Comparison of ENCODE assay signal across 8 cellular contexts in the genomic region with DNA sequence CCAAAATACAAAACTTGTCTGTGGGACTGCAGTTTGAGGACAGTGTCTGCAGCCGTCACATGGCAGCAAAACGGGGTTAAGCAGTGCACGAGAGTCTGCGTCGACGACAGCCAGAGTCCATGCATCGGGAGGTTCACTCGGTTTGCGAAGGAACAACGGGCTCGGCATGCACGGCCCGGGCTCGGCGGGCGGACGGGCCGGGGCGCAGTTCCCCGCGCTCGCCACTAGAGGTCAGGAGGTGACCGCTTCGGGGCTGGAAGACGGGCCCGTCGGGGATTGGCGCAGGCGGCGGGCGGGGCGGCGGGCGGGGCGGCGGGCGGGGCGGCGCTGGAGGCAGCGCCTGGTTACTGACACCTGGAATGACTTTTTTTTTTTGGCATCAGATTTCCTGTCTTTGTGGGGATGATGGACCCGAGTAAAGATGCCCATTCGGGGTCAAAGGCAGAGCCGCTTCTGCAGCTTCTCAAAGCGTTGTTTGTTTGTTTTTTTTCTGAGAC. TPM values are rescaled to one million over a fixed set of nuclear protein-coding genes. Genes with fewer than 3 reads are reported as not detected.
DNase-seq lines count a peak whose midpoint lies in the region; ATAC-seq and TF ChIP-seq lines count a peak whose summit lies in the region.

No MANE protein-coding gene starts in this region.

- intact Hi-C loops in right lobe of liver (cut with DNase I): no loop called here

- no peaks in the 10 kb centered on the region for H3K9me3 ChIP-seq in right lobe of liver

- TF ChIP-seq CTCF in C4-2B (conservative IDR thresholded peaks at IDR 0.05) (peak; percentile 97), choroid plexus epithelial cell (conservative IDR thresholded peaks at IDR 0.05; ENCODE audit: low read depth, low read length) (peak; percentile 58), right lobe of liver (IDR thresholded peaks at IDR 0.05) (peak; percentile 91 to 96 (median 94))

- H3K36me3 ChIP-seq in H7 (replicated peaks; ENCODE audit: control insufficient read depth, insufficient read depth, low read length) (no peaks in the 10 kb centered on the region), right lobe of liver (no peaks in the 10 kb centered on the region)

- no peak overlapping the region for H3K4me3 Mint-ChIP-seq in activated CD4-positive, alpha-beta T cell treated with anti-CD3 and anti-CD28 coated beads, Interleukin-2, amount 10 ng/mL, durations not matched to agents 7 days and 5 days

- H3K4me3 ChIP-seq in H7 (ENCODE audit: insufficient read depth, low read depth, low read length) (no peak overlapping the region), choroid plexus epithelial cell (ENCODE audit: low read depth, low read length) (no peak overlapping the region), right lobe of liver (no peak overlapping the region)

- H3K4me1 ChIP-seq in right lobe of liver: no peaks in the 10 kb centered on the region

- no peak for TF ChIP-seq POLR2A in right lobe of liver (IDR thresholded peaks at IDR 0.05)

- ATAC-seq in right lobe of liver (peak; percentile 95 to 99 (median 97)), GM18873 (IDR thresholded peaks at IDR 0.05; ENCODE audit: low FRiP score, unreplicated experiment) (no peak)

- H3K9me3 Mint-ChIP-seq in activated CD4-positive, alpha-beta T cell treated with anti-CD3 and anti-CD28 coated beads, Interleukin-2, amount 10 ng/mL, durations not matched to agents 7 days and 5 days: no peaks in the 10 kb centered on the region

- POLR2A ChIA-PET in activated CD4-positive, alpha-beta T cell treated with anti-CD3 and anti-CD28 coated beads, Interleukin-2, amount 10 ng/mL, durations not matched to agents 7 days and 5 days (lab: Charles Lee): no interaction called here

- no peak overlapping the region for H3K27ac ChIP-seq in C4-2B
- no peak overlapping the region for H3K27ac ChIP-seq in right lobe of liver

- CTCF ChIA-PET in activated CD4-positive, alpha-beta T cell treated with anti-CD3 and anti-CD28 coated beads, Interleukin-2, amount 10 ng/mL, durations not matched to agents 7 days and 5 days (lab: Charles Lee): interaction anchor here (0.9 kb wide), 1 partner anchor 268 kb away, joined by 3 read pairs; no protein-coding TSS in a partner anchor

- peaks cover 5% of the 10 kb centered on the region for H3K27me3 Mint-ChIP-seq in activated CD4-positive, alpha-beta T cell treated with anti-CD3 and anti-CD28 coated beads, Interleukin-2, amount 10 ng/mL, durations not matched to agents 7 days and 5 days

- WGBS in right lobe of liver (ENCODE audit: insufficient coverage, low coverage, low lambda C conversion rate, missing lambda C conversion rate): under 1% methylated on average over 12 of the region's 44 CpGs

- H3K36me3 Mint-ChIP-seq in activated CD4-positive, alpha-beta T cell treated with anti-CD3 and anti-CD28 coated beads, Interleukin-2, amount 10 ng/mL, durations not matched to agents 7 days and 5 days (ENCODE audit: low read depth): no peaks in the 10 kb centered on the region

- DNase-seq in H7 (peak; percentile 98), NCI-H226 (peak; percentile 56), choroid plexus epithelial cell (ENCODE audit: low read depth) (peak; percentile 64), right lobe of liver (peak; percentile 87 to 89 (median 87))
- DNase-seq in activated CD4-positive, alpha-beta T cell treated with anti-CD3 and anti-CD28 coated beads, Interleukin-2, amount 10 ng/mL, durations not matched to agents 7 days and 5 days: peak; percentile 84
- peak; percentile 80 to 88 for DNase-seq in stimulated activated CD4-positive, alpha-beta T cell treated with anti-CD3 and anti-CD28 coated beads, Interleukin-4, amount 100 ng/mL, for 4 hours

- no peak overlapping the region for H3K27ac Mint-ChIP-seq in activated CD4-positive, alpha-beta T cell treated with anti-CD3 and anti-CD28 coated beads, Interleukin-2, amount 10 ng/mL, durations not matched to agents 7 days and 5 days

- H3K4me1 Mint-ChIP-seq in activated CD4-positive, alpha-beta T cell treated with anti-CD3 and anti-CD28 coated beads, Interleukin-2, amount 10 ng/mL, durations not matched to agents 7 days and 5 days: peaks cover 4% of the 10 kb centered on the region

- H3K27me3 ChIP-seq in H7 (ENCODE audit: control insufficient read depth, insufficient read depth, low read length) (peaks cover 10% of the 10 kb centered on the region), right lobe of liver (no peaks in the 10 kb centered on the region)

RNA-seq across cellular contexts. Expression of a gene that starts 6.5 kb away (rescaled TPM):
- total RNA-seq in H7 (2014; rRNA removed; shearing (Covaris generic)): not detected in 2 replicates
- total RNA-seq in activated CD4-positive, alpha-beta T cell treated with anti-CD3 and anti-CD28 coated beads, Interleukin-2, amount 10 ng/mL, durations not matched to agents 7 days and 5 days: not detected
- not detected for total RNA-seq in right lobe of liver

RNA-seq across cellular contexts. Expression of a gene that starts 37.6 kb away (rescaled TPM):
- total RNA-seq in H7 (2014; rRNA removed; shearing (Covaris generic)): 0.04 and 1.1 TPM in 2 replicates
- total RNA-seq in activated CD4-positive, alpha-beta T cell treated with anti-CD3 and anti-CD28 coated beads, Interleukin-2, amount 10 ng/mL, durations not matched to agents 7 days and 5 days: not detected
- 1 to 10 TPM in 2 of 6 experiments, under 1 TPM in 4; 0.40 to 1.7 (median 0.91) TPM for total RNA-seq in right lobe of liver
